Comparison of ENCODE assay signal across 13 cellular contexts in genomic region chr5:150496534-150496933, GRCh38. TPM values are rescaled to one million over a fixed set of nuclear protein-coding genes. Genes with fewer than 3 reads are reported as not detected.
DNase-seq lines count a peak whose midpoint lies in the region; ATAC-seq and TF ChIP-seq lines count a peak whose summit lies in the region.
"Had no signal": no experiment of that assay in that cellular context is flagged by ENCODE, and none has a peak within 500 bp of the region (broad histone marks: within the 10 kb centered on the region; RNA-seq: fewer than 3 reads in every experiment).

No MANE protein-coding gene starts in this region.

- CTCF ChIA-PET in activated CD4-positive, alpha-beta T cell treated with anti-CD3 and anti-CD28 coated beads for 36 hours (lab: Charles Lee), result interaction anchor here (1.0 kb wide), 1 partner anchor 157 kb away, joined by 3 read pairs; no protein-coding TSS in a partner anchor

- H3K9me3 ChIP-seq in GM23248 (ENCODE audit: low read depth), result no peaks in the 10 kb centered on the region
- no peaks in the 10 kb centered on the region for H3K9me3 ChIP-seq in lower lobe of right lung
- no peaks in the 10 kb centered on the region for H3K9me3 ChIP-seq in smooth muscle cell (replicated peaks; ENCODE audit: low read depth)

- no peaks in the 10 kb centered on the region for H3K9me2 ChIP-seq in GM23248 (ENCODE audit: insufficient read depth)

- no peaks in the 10 kb centered on the region for H4K20me1 ChIP-seq in GM23248 (ENCODE audit: insufficient read depth)
- peaks cover 84% of the 10 kb centered on the region for H4K20me1 ChIP-seq in smooth muscle cell (ENCODE audit: low read depth)

- intact Hi-C loops in lower lobe of right lung (cut with DNase I) (no loop called here), posterior cingulate gyrus (cut with DNase I) (no loop called here)
- intact Hi-C loops in activated CD4-positive, alpha-beta T cell treated with anti-CD3 and anti-CD28 coated beads for 36 hours (cut with DNase I, micrococcal nuclease), result no loop called here

- H3K27me3 ChIP-seq in GM23248 (replicated peaks; ENCODE audit: insufficient read depth) (no peaks in the 10 kb centered on the region), lower lobe of right lung (ENCODE audit: low read depth) (no peaks in the 10 kb centered on the region), smooth muscle cell (ENCODE audit: low read depth) (no peaks in the 10 kb centered on the region)

- H3K4me3 Mint-ChIP-seq in chondrocyte (ENCODE audit: unreplicated experiment), result no peak overlapping the region
- H3K4me3 Mint-ChIP-seq in activated CD4-positive, alpha-beta T cell treated with anti-CD3 and anti-CD28 coated beads for 36 hours, result no peak overlapping the region
- H3K4me3 Mint-ChIP-seq: activated CD4-positive, alpha-beta T cell treated with anti-CD3 and anti-CD28 coated beads, Interleukin-2, amount 10 ng/mL, durations not matched to agents 24 days and 14 days; activated T-helper 1 cell treated with anti-CD3 and anti-CD28 coated beads, Interleukin-12 subunit alpha, Interleukin-12 subunit beta, Interleukin-2, Interleukin-4 antibody, amounts not matched to agents 30 ng/mL and 10 ng/mL and 1 ng/mL, durations not matched to agents 14 hours and 24 hours and 36 hours; B cell; brain had no signal

- H3K4me3 ChIP-seq in GM23248, result no peak overlapping the region
- H3K4me3 ChIP-seq in lower lobe of right lung, result no peak overlapping the region
- no peak overlapping the region for H3K4me3 ChIP-seq in smooth muscle cell

- H3K4me1 ChIP-seq in GM23248 (ENCODE audit: insufficient read depth), result peaks cover 67% of the 10 kb centered on the region
- H3K4me1 ChIP-seq in lower lobe of right lung, result peaks cover 65% of the 10 kb centered on the region
- H3K4me1 ChIP-seq in smooth muscle cell (ENCODE audit: low read depth), result peaks cover 56% of the 10 kb centered on the region

- H3K36me3 Mint-ChIP-seq in chondrocyte (ENCODE audit: low read depth), result peaks cover 3% of the 10 kb centered on the region
- H3K36me3 Mint-ChIP-seq in activated CD4-positive, alpha-beta T cell treated with anti-CD3 and anti-CD28 coated beads for 36 hours (ENCODE audit: low read depth), result no peaks in the 10 kb centered on the region

- H3K4me1 Mint-ChIP-seq in chondrocyte (ENCODE audit: low read depth), result peaks cover 81% of the 10 kb centered on the region
- H3K4me1 Mint-ChIP-seq in activated CD4-positive, alpha-beta T cell treated with anti-CD3 and anti-CD28 coated beads for 36 hours, result no peaks in the 10 kb centered on the region
- H3K4me1 Mint-ChIP-seq: activated CD4-positive, alpha-beta T cell treated with anti-CD3 and anti-CD28 coated beads, Interleukin-2, amount 10 ng/mL, durations not matched to agents 24 days and 14 days had no signal

- no peak for TF ChIP-seq CTCF in chondrocyte (IDR thresholded peaks at IDR 0.05)
- TF ChIP-seq CTCF in lower lobe of right lung (IDR thresholded peaks at IDR 0.05), result no peak
- no peak for TF ChIP-seq CTCF in smooth muscle cell (IDR thresholded peaks at IDR 0.05; ENCODE audit: borderline replicate concordance, insufficient read depth, poor library complexity, severe bottlenecking)

- 86 to 91% methylated on average over 4 of the region's 4 CpGs for WGBS in GM23248 (ENCODE audit: low coverage in 1 of 2, low lambda C conversion rate in 2 of 2, missing lambda C conversion rate in 2 of 2), 2 experiments
- WGBS in smooth muscle cell (ENCODE audit: low lambda C conversion rate), result 84% methylated on average over 4 of the region's 4 CpGs

- H3F3A ChIP-seq in GM23248 (ENCODE audit: insufficient read depth) (peaks cover 48% of the 10 kb centered on the region), smooth muscle cell (ENCODE audit: low read depth) (peaks cover 23% of the 10 kb centered on the region)

- H3K36me3 ChIP-seq in GM23248 (ENCODE audit: low read depth) (no peaks in the 10 kb centered on the region), lower lobe of right lung (peaks cover 5% of the 10 kb centered on the region), smooth muscle cell (ENCODE audit: low read depth) (no peaks in the 10 kb centered on the region)

- no peak overlapping the region for H3K9ac ChIP-seq in GM23248
- peak overlapping the region; percentile 13 for H3K9ac ChIP-seq in smooth muscle cell (ENCODE audit: low read depth)

- H3K27ac ChIP-seq in GM23248, result peak overlapping the region; percentile 90; the same call in 1 of the 2 replicates
- peak overlapping the region; percentile 78 for H3K27ac ChIP-seq in lower lobe of right lung
- peak overlapping the region; percentile 89 for H3K27ac ChIP-seq in smooth muscle cell (ENCODE audit: low read depth)

- ATAC-seq in lower lobe of right lung, result no peak
- ATAC-seq in stimulated activated naive CD8-positive, alpha-beta T cell treated with anti-CD3 and anti-CD28 coated beads, Interleukin-15, Interleukin-2, amounts not matched to agents 100 U/mL and 50 U/mL, for 24 hours, result no peak
- no peak for ATAC-seq in activated CD4-positive, alpha-beta T cell treated with anti-CD3 and anti-CD28 coated beads for 36 hours
- no peak for ATAC-seq in GM18907 (IDR thresholded peaks at IDR 0.05; ENCODE audit: unreplicated experiment)

- DNase-seq in GM23248 (no peak), chondrocyte (ENCODE audit: low spot score) (no peak), lower lobe of right lung (no peak), smooth muscle cell (lab: John Stamatoyannopoulos, UW; ENCODE audit: unreplicated experiment) (no peak), posterior cingulate gyrus (no peak)
- DNase-seq in stimulated activated naive CD8-positive, alpha-beta T cell treated with anti-CD3 and anti-CD28 coated beads, Interleukin-15, Interleukin-2, amounts not matched to agents 100 U/mL and 50 U/mL, for 24 hours, result no peak
- no peak for DNase-seq in activated CD4-positive, alpha-beta T cell treated with anti-CD3 and anti-CD28 coated beads for 36 hours
- DNase-seq: activated CD4-positive, alpha-beta T cell treated with anti-CD3 and anti-CD28 coated beads, Interleukin-2, amount 10 ng/mL, durations not matched to agents 24 days and 14 days; T-helper 1 cell had no signal

- H2AFZ ChIP-seq in GM23248 (no peak overlapping the region), smooth muscle cell (ENCODE audit: low read depth) (no peak overlapping the region)

- in situ Hi-C loops in GM23248 (cut with MboI), result no loop called here

- H3K79me2 ChIP-seq in GM23248 (ENCODE audit: insufficient read depth) (peaks cover 100% of the 10 kb centered on the region), smooth muscle cell (ENCODE audit: low read depth) (peaks cover 92% of the 10 kb centered on the region)

- POLR2A ChIA-PET in activated CD4-positive, alpha-beta T cell treated with anti-CD3 and anti-CD28 coated beads for 36 hours (lab: Charles Lee), result no interaction called here

- H3K27ac Mint-ChIP-seq in chondrocyte (ENCODE audit: unreplicated experiment), result peak overlapping the region; percentile 98
- no peak overlapping the region for H3K27ac Mint-ChIP-seq in activated CD4-positive, alpha-beta T cell treated with anti-CD3 and anti-CD28 coated beads for 36 hours
- H3K27ac Mint-ChIP-seq: activated CD4-positive, alpha-beta T cell treated with anti-CD3 and anti-CD28 coated beads, Interleukin-2, amount 10 ng/mL, durations not matched to agents 24 days and 14 days; activated T-helper 1 cell treated with anti-CD3 and anti-CD28 coated beads, Interleukin-12 subunit alpha, Interleukin-12 subunit beta, Interleukin-2, Interleukin-4 antibody, amounts not matched to agents 30 ng/mL and 10 ng/mL and 1 ng/mL, durations not matched to agents 14 hours and 24 hours and 36 hours; B cell had no signal

- H3K9me3 Mint-ChIP-seq in chondrocyte (ENCODE audit: low read depth), result no peaks in the 10 kb centered on the region
- no peaks in the 10 kb centered on the region for H3K9me3 Mint-ChIP-seq in activated CD4-positive, alpha-beta T cell treated with anti-CD3 and anti-CD28 coated beads for 36 hours (ENCODE audit: low read depth)
- H3K9me3 Mint-ChIP-seq: activated CD4-positive, alpha-beta T cell treated with anti-CD3 and anti-CD28 coated beads, Interleukin-2, amount 10 ng/mL, durations not matched to agents 24 days and 14 days; activated T-helper 1 cell treated with anti-CD3 and anti-CD28 coated beads, Interleukin-12 subunit alpha, Interleukin-12 subunit beta, Interleukin-2, Interleukin-4 antibody, amounts not matched to agents 30 ng/mL and 10 ng/mL and 1 ng/mL, durations not matched to agents 14 hours and 24 hours and 36 hours; brain had no signal

- H3K4me2 ChIP-seq in GM23248 (ENCODE audit: unreplicated experiment) (no peak overlapping the region), smooth muscle cell (no peak overlapping the region)

- no peaks in the 10 kb centered on the region for H3K27me3 Mint-ChIP-seq in chondrocyte (ENCODE audit: low read depth)
- H3K27me3 Mint-ChIP-seq in activated CD4-positive, alpha-beta T cell treated with anti-CD3 and anti-CD28 coated beads for 36 hours, result no peaks in the 10 kb centered on the region
- H3K27me3 Mint-ChIP-seq: activated CD4-positive, alpha-beta T cell treated with anti-CD3 and anti-CD28 coated beads, Interleukin-2, amount 10 ng/mL, durations not matched to agents 24 days and 14 days; B cell; brain had no signal

RNA-seq across cellular contexts. Expression of gene NDST1, which starts 11.4 kb away (rescaled TPM):
- 129 and 159 TPM in 2 replicates for total RNA-seq in GM23248 (2014; rRNA removed; shearing (Covaris generic))
- 39.1 and 41.3 TPM in 2 replicates for polyA plus RNA-seq in GM23248 (2016; fragmentation: Nextera tagmentation; extraction: Ambion mirVana)
- 223 to 229 TPM (median 228 TPM) in 3 replicates for total RNA-seq in chondrocyte
- 117 TPM for total RNA-seq in lower lobe of right lung
- 53.0 and 64.6 TPM in 2 replicates for total RNA-seq in smooth muscle cell
- 32.4 and 42.1 TPM in 2 replicates for polyA plus RNA-seq in smooth muscle cell
- 1 to 10 TPM; 5.1 to 5.5 TPM for total RNA-seq in activated CD4-positive, alpha-beta T cell treated with anti-CD3 and anti-CD28 coated beads for 36 hours

RNA-seq across cellular contexts. Expression of gene RPS14, which starts 47.0 kb away (rescaled TPM):
- total RNA-seq in GM23248 (2014; rRNA removed; shearing (Covaris generic)), result 1,694 and 1,749 TPM in 2 replicates
- 1,343 and 1,380 TPM in 2 replicates for polyA plus RNA-seq in GM23248 (2016; fragmentation: Nextera tagmentation; extraction: Ambion mirVana)
- total RNA-seq in chondrocyte, result 1,092 to 1,234 TPM (median 1,121 TPM) in 3 replicates
- 1,651 TPM for total RNA-seq in lower lobe of right lung
- 2,252 and 2,349 TPM in 2 replicates for total RNA-seq in smooth muscle cell
- polyA plus RNA-seq in smooth muscle cell, result 1,004 and 1,045 TPM in 2 replicates
- 1,000 to 10,000 TPM; 2,270 to 3,312 TPM for total RNA-seq in activated CD4-positive, alpha-beta T cell treated with anti-CD3 and anti-CD28 coated beads for 36 hours
